In genomic region chr5:83848928-83849327, GRCh38 we compare ENCODE assay signal across 24 cellular contexts.
A peak's percentile ranks its signal among the peaks of the same experiment; 100 is the strongest.
DNase-seq lines count a peak whose midpoint lies in the region; ATAC-seq and FAIRE-seq lines count a peak whose summit lies in the region.
"Had no signal": no experiment of that assay in that cellular context is flagged by ENCODE, and none has a peak within 500 bp of the region (broad histone marks: within the 10 kb centered on the region; RNA-seq: fewer than 3 reads in every experiment).

No MANE protein-coding gene starts in this region.

- DNase-seq in GM18507 (ENCODE audit: extremely low spot score, insufficient read length, low read depth) (no peak), Kasumi-1 (lab: John Stamatoyannopoulos, UW) (peak; percentile 16 to 33), OCI-M1 (lab: John Stamatoyannopoulos, UW) (peak; percentile 37), glomerular endothelial cell (ENCODE audit: extremely low read depth, low read depth, low spot score) (peak; percentile 3), activated gamma-delta T cell (lab: John Stamatoyannopoulos, UW) (no peak), NCI-H128 (lab: John Stamatoyannopoulos, UW; ENCODE audit: unreplicated experiment) (no peak)
- DNase-seq: BE2C; CD4-positive, CD25-positive, alpha-beta regulatory T cell; DMS79; NCI-H1417; NCI-H1694 treated with DMSO at 0.1 percent for 48 hours; NCI-H2081 treated with DMSO at 0.1 percent for 48 hours; NCI-H2171 treated with DMSO at 0.1 percent for 48 hours; NCI-H524 treated with DMSO at 0.1 percent for 48 hours; NCI-H82; RPMI8226; SIG-M5; T-helper 1 cell had no signal

- ATAC-seq in GM19397 (IDR thresholded peaks at IDR 0.05; ENCODE audit: unreplicated experiment): no peak
- ATAC-seq: HCT116, HepG2, K562 had no signal

- FAIRE-seq in GM18507 (lab: Jason Lieb, UNC): peak; percentile 52
- FAIRE-seq: GM12891, H1, HepG2, K562 had no signal

Comparison
In these comparisons a context has a peak if more than half of its experiments do, and no peak if none do; other contexts are left out.
1. DNase-seq: peak in Kasumi-1 (2 of 2), OCI-M1 (single experiment) and glomerular endothelial cell (single experiment); none in GM18507 (single experiment), activated gamma-delta T cell (single experiment) and NCI-H128 (single experiment).